1 cellular context compared by ENCODE assay signal in the genomic region with DNA sequence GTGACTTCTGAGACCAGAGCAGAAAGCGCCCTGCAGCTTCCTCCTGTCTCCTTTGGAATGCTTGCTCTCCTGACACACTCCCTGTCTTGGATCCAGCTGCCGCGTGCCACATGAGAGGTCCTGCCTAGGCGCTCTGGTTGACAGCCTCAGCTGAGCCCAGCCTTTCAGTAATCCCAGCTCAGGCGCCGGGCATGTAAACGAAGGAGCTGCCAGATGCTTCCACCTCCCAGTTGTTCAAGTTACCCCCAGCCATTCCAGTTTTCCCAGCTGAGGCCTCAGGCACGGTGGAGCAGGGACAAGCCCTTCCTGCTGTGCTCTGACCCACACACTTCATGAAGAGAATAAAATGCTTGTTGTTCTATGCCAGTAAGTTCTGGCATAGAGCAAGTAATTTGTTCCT.
TF ChIP-seq lines count a peak whose summit lies in the region.

No MANE protein-coding gene starts in this region.

TF ChIP-seq in HepG2, 621 proteins besides CTCF, POLR2A, EP300 and RAD21 (continued from another document):
- TF ChIP-seq ZNF407 (CRISPR knock-in tag; IDR thresholded peaks at IDR 0.05; ENCODE audit: not compliant biosample characterization) = no peak
- TF ChIP-seq ADNP (CRISPR knock-in tag; IDR thresholded peaks at IDR 0.05) = no peak
- TF ChIP-seq NFKB2 (CRISPR knock-in tag; IDR thresholded peaks at IDR 0.05; ENCODE audit: borderline replicate concordance) = no peak
- no peak for TF ChIP-seq TBL1XR1 (IDR thresholded peaks at IDR 0.05; ENCODE audit: borderline replicate concordance, low read length, partially characterized antibody)
